Comparison of ENCODE assay signal across 26 cellular contexts in genomic region chr13:27308941-27309340, GRCh38.
"Had no signal": no experiment of that assay in that cellular context is flagged by ENCODE, and none has a peak within 500 bp of the region (broad histone marks: within the 10 kb centered on the region; RNA-seq: fewer than 3 reads in every experiment).

No MANE protein-coding gene starts in this region.

- H3K4me1 ChIP-seq: adrenal gland, body of pancreas, breast epithelium had no signal

- H3K27ac ChIP-seq: adrenal gland, body of pancreas, breast epithelium, PC-9, RWPE1 had no signal

- H3K36me3 Mint-ChIP-seq: activated naive CD4-positive, alpha-beta T cell treated with anti-CD3 and anti-CD28 coated beads, Interleukin-2, amount 50 U/mL, for 72 hours had no signal

- H3K27ac Mint-ChIP-seq: activated CD4-positive, alpha-beta T cell treated with anti-CD3 and anti-CD28 coated beads, Interleukin-2, amount 10 ng/mL, durations not matched to agents 24 days and 14 days; activated CD8-positive, alpha-beta T cell treated with anti-CD3 and anti-CD28 coated beads for 36 hours; activated naive CD4-positive, alpha-beta T cell treated with anti-CD3 and anti-CD28 coated beads for 36 hours; activated naive CD4-positive, alpha-beta T cell treated with anti-CD3 and anti-CD28 coated beads, Interleukin-2, amount 50 U/mL, for 72 hours; activated T-helper 1 cell treated with anti-CD3 and anti-CD28 coated beads, Interleukin-12 subunit alpha, Interleukin-12 subunit beta, Interleukin-2, Interleukin-4 antibody, amounts not matched to agents 30 ng/mL and 10 ng/mL and 1 ng/mL, durations not matched to agents 14 hours and 24 hours and 36 hours; T-helper 2 cell treated with Interferon-gamma antibody and Interleukin-4, amounts not matched to agents 5 μg/mL and 100 μg/mL, for 36 hours had no signal

- H3K9me3 ChIP-seq: adrenal gland, body of pancreas, breast epithelium had no signal

- H3K4me2 ChIP-seq: PC-9 had no signal

- H3K27me3 Mint-ChIP-seq: activated CD8-positive, alpha-beta T cell treated with anti-CD3 and anti-CD28 coated beads for 36 hours had no signal

- FAIRE-seq: astrocyte, K562, RCC 7860, TTC549 had no signal

- H3K4me3 Mint-ChIP-seq: activated CD4-positive, alpha-beta T cell treated with anti-CD3 and anti-CD28 coated beads, Interleukin-2, amount 10 ng/mL, durations not matched to agents 24 days and 14 days; activated CD8-positive, alpha-beta T cell treated with anti-CD3 and anti-CD28 coated beads for 36 hours; activated naive CD4-positive, alpha-beta T cell treated with anti-CD3 and anti-CD28 coated beads for 36 hours; activated T-cell treated with anti-CD3 and anti-CD28 coated beads, Interleukin-2, amount 50 U/mL, for 4 hours; activated T-helper 1 cell treated with anti-CD3 and anti-CD28 coated beads, Interleukin-12 subunit alpha, Interleukin-12 subunit beta, Interleukin-2, Interleukin-4 antibody, amounts not matched to agents 30 ng/mL and 10 ng/mL and 1 ng/mL, durations not matched to agents 14 hours and 24 hours and 36 hours; T-helper 2 cell treated with Interferon-gamma antibody and Interleukin-4, amounts not matched to agents 5 μg/mL and 100 μg/mL, for 36 hours had no signal

- H2AFZ ChIP-seq: PC-9 had no signal

- ATAC-seq: activated CD8-positive, alpha-beta T cell treated with anti-CD3 and anti-CD28 coated beads for 36 hours; activated naive CD4-positive, alpha-beta T cell treated with anti-CD3 and anti-CD28 coated beads, Interleukin-2, amount 50 U/mL, for 72 hours; activated T-cell treated with anti-CD3 and anti-CD28 coated beads, Interleukin-2, amount 50 U/mL, for 4 hours; body of pancreas; K562 had no signal

- DNase-seq: activated CD4-positive, alpha-beta T cell treated with anti-CD3 and anti-CD28 coated beads, Interleukin-2, amount 10 ng/mL, durations not matched to agents 24 days and 14 days; activated CD4-positive, alpha-beta T cell treated with anti-CD3 and anti-CD28 coated beads, Interleukin-2, amount 50 U/mL, for 4 hours; activated CD8-positive, alpha-beta T cell treated with anti-CD3 and anti-CD28 coated beads for 36 hours; activated gamma-delta T cell treated with Interleukin-2 at 50 U/mL for 16 hours; activated naive CD4-positive, alpha-beta T cell treated with anti-CD3 and anti-CD28 coated beads for 36 hours; activated T-cell treated with anti-CD3 and anti-CD28 coated beads, Interleukin-2, amount 50 U/mL, for 4 hours; adrenal gland; body of pancreas; NCI-H1105; NCI-H1417 treated with DMSO at 0.1 percent for 48 hours; NCI-H187 treated with DMSO at 0.1 percent for 48 hours; NCI-H2081; NCI-H345; NCI-H524 treated with DMSO at 0.1 percent for 48 hours; NK-92 treated with Interleukin-12 subunit alpha and Interleukin-12 subunit beta, amount 100 ng/mL, for 24 hours; Right ventricle myocardium superior had no signal

- H3K36me3 ChIP-seq: adrenal gland, breast epithelium had no signal

- H3K4me3 ChIP-seq: adrenal gland, body of pancreas, breast epithelium, K562, PC-9 had no signal

- H3K27me3 ChIP-seq: adrenal gland, body of pancreas, breast epithelium had no signal
